8 cellular contexts compared by ENCODE assay signal in the genomic region with DNA sequence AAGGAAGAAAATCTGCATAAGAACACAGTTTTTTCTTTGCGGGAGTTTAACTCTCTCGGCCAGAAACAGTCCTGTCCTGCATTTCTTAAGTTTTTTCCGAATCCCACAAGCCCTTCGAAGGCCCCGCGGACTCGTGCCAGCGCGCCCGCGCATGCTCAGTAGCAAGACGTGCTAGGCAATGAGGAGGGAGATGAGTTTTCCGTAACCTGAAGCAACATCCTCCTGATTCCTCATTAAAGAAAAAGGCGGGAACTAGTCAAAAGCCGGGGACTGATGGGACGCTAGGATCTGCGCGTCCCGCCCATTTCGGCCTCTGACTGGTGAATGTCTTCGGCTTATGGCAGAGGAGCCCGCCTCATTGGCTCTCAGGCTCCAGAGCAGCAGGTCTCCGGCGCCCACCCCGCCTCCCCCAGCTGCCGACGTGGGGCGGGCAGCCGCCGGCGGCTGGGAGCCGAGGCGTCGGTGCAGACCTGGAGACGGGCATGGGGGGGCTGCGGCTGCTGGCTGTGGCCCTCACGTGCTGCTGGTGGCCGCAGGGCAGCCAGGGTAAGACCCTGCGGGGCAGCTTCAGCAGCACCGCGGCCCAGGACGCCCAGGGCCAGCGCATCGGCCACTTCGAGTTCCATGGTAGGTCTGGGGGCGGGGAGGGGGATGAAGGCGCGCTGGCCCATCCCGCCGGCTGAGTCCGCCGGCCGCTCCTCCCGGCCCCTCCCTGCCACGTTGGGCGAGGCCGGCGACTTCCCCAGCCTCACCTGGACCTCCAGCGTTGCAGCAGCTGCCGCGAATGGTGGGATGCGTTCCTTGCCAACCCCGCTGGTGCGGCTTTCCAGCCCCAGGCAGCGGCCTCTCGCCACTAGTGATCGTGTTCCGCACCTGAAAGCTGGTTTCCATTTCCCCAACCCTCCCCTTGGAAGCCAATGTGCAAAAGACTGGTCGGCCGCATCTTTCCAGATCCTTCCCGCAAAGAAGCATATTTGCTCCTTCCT. TPM values are rescaled to one million over a fixed set of nuclear protein-coding genes. Genes with fewer than 3 reads are reported as not detected.
DNase-seq lines count a peak whose midpoint lies in the region; ATAC-seq and TF ChIP-seq lines count a peak whose summit lies in the region.

A gene (plus strand): TSS at position 412 of the 986 bp plus-strand sequence. CDS start 71 bp downstream, at position 483.

- WGBS in spleen, 5 donors, result 0 to 1% (median 1%) methylated on average over 33 to 71 of the region's 71 CpGs

- ATAC-seq in GM19023 (IDR thresholded peaks at IDR 0.05; ENCODE audit: unreplicated experiment) (peak; percentile 99), HG03196 (IDR thresholded peaks at IDR 0.05; ENCODE audit: unreplicated experiment) (peak; percentile 100)

- H3K27ac ChIP-seq in spleen, result peak within 1 kb of the TSS; percentile 58 to 92 (median 84)

- TF ChIP-seq POLR2A in spleen (IDR thresholded peaks at IDR 0.05), result peak in 2 of 3 donors; percentile 35 to 66

- H3K27me3 ChIP-seq in spleen (replicated peaks in 1 of 7), result no peaks in the 10 kb centered on the region

- no peak for TF ChIP-seq CTCF in AG09319 (IDR thresholded peaks at IDR 0.05; ENCODE audit: low read depth, low read length)
- peak in 2 of 11 experiments; percentile 20 to 31 for TF ChIP-seq CTCF in spleen (IDR thresholded peaks at IDR 0.05 in 8 of 11, conservative IDR thresholded peaks at IDR 0.05 in 3 of 11)

- intact Hi-C loops in spleen (cut with DNase I; ENCODE audit: low total_unique reads), result loop anchor here (5.0 kb wide), 1 partner anchor 49 kb away; no protein-coding TSS in a partner anchor

- peaks cover 3 to 29% (median 20%) of the 10 kb centered on the region in 6 donors for H3K4me1 ChIP-seq in spleen

- peaks cover 0 to 18% (median 7%) of the 10 kb centered on the region in 6 donors for H3K36me3 ChIP-seq in spleen

- H3K4me3 ChIP-seq in spleen, result peak within 1 kb of the TSS; percentile 70 to 93 (median 90)

- H3K9me3 ChIP-seq in spleen, result no peaks in the 10 kb centered on the region

- DNase-seq in AG09319 (ENCODE audit: extremely low read depth, low read depth), result peak; percentile 99
- peak; percentile 99 for DNase-seq in NCI-H226
- DNase-seq in activated CD4-positive, CD25-positive, alpha-beta regulatory T cell treated with anti-CD3 and anti-CD28 coated beads, Interleukin-2, amount 50 U/mL, for 16 hours (ENCODE audit: low read depth, low spot score), result peak; percentile 75
- peak; percentile 100 for DNase-seq in cerebellar cortex (ENCODE audit: low spot score)
- peak; percentile 100 for DNase-seq in iris pigment epithelial cell (ENCODE audit: low read depth)
- peak; percentile 97 for DNase-seq in spleen

RNA-seq across cellular contexts. Expression of the gene that starts here (rescaled TPM):
- total RNA-seq in spleen, result 1 to 10 TPM; 3.3 to 8.6 (median 4.3) TPM
- polyA plus RNA-seq in spleen, result 1 to 10 TPM; 1.2 to 1.9 (median 1.2) TPM

Comparison
In these comparisons a context has a peak if more than half of its experiments do, and no peak if none do; other contexts are left out.
1. Peak in every context shown above with its lines: DNase-seq, ATAC-seq, H3K4me3 ChIP-seq and H3K27ac ChIP-seq.